ENCODE assay signal across 1 cellular context in genomic region chr5:27472000-27472763, GRCh38.
A peak's percentile ranks its signal among the peaks of the same experiment; 100 is the strongest.
TF ChIP-seq lines count a peak whose summit lies in the region.

No MANE protein-coding gene starts in this region.

TF ChIP-seq in HepG2, 621 proteins besides CTCF, POLR2A, EP300 and RAD21 (continued from another document and continues in another):
- TF ChIP-seq SMAD3 (CRISPR knock-in tag; IDR thresholded peaks at IDR 0.05), result no peak
- TF ChIP-seq RCOR2 (CRISPR knock-in tag; IDR thresholded peaks at IDR 0.05), result peak; percentile 52; the same call in 1 of the 2 replicates
- no peak for TF ChIP-seq ZFP91 (CRISPR knock-in tag; IDR thresholded peaks at IDR 0.05; ENCODE audit: borderline replicate concordance)
- TF ChIP-seq RELA (CRISPR knock-in tag; IDR thresholded peaks at IDR 0.05), result no peak
- TF ChIP-seq KAT2B (IDR thresholded peaks at IDR 0.05; ENCODE audit: borderline replicate concordance, low read depth, low read length), result no peak
- TF ChIP-seq FOXK1 (CRISPR knock-in tag; IDR thresholded peaks at IDR 0.05; ENCODE audit: borderline replicate concordance, low read depth), result peak; percentile 65; the same call in 1 of the 2 replicates
- TF ChIP-seq ZNF441 (CRISPR knock-in tag; IDR thresholded peaks at IDR 0.05; ENCODE audit: borderline replicate concordance), result 0 out of 2 replicates have a peak, but pooled peaks have one; percentile 9
- peak; percentile 46 for TF ChIP-seq ONECUT2 (CRISPR knock-in tag; IDR thresholded peaks at IDR 0.05)
- TF ChIP-seq ZNF264 (CRISPR knock-in tag; IDR thresholded peaks at IDR 0.05), result no peak; the same call in 1 of the 2 replicates
- TF ChIP-seq ZNF513 (CRISPR knock-in tag; conservative IDR thresholded peaks at IDR 0.05), result no peak
- no peak for TF ChIP-seq NR2C2 (CRISPR knock-in tag; IDR thresholded peaks at IDR 0.05; ENCODE audit: borderline replicate concordance)
- peak; percentile 60; the same call in 1 of the 3 replicates for TF ChIP-seq MXI1 (IDR thresholded peaks at IDR 0.05; ENCODE audit: borderline replicate concordance, low read depth, low read length)
- peak; percentile 55 for TF ChIP-seq XRCC5 (optimal IDR thresholded peaks at IDR 0.05; ENCODE audit: low read length)
- TF ChIP-seq MTF1 (CRISPR knock-in tag; IDR thresholded peaks at IDR 0.05), result no peak
- no peak for TF ChIP-seq SATB2 (CRISPR knock-in tag; IDR thresholded peaks at IDR 0.05)
- TF ChIP-seq NFATC3 (CRISPR knock-in tag; IDR thresholded peaks at IDR 0.05), result no peak
- no peak for TF ChIP-seq ZNF652 (CRISPR knock-in tag; IDR thresholded peaks at IDR 0.05; ENCODE audit: borderline replicate concordance, low read depth)
- peak; percentile 82 for TF ChIP-seq PHF5A (CRISPR knock-in tag; IDR thresholded peaks at IDR 0.05; ENCODE audit: low read depth, unreplicated experiment)
- no peak for TF ChIP-seq TCF7 (IDR thresholded peaks at IDR 0.05; ENCODE audit: low read depth)
- no peak for TF ChIP-seq PTBP1 (IDR thresholded peaks at IDR 0.05; ENCODE audit: low read depth, low read length, poor library complexity, severe bottlenecking)
- TF ChIP-seq HNF1A (IDR thresholded peaks at IDR 0.05; ENCODE audit: low read depth), result no peak
- TF ChIP-seq HNF1A (CRISPR knock-in tag; IDR thresholded peaks at IDR 0.05; ENCODE audit: borderline replicate concordance), result no peak
- TF ChIP-seq ZNF550 (CRISPR knock-in tag; IDR thresholded peaks at IDR 0.05; ENCODE audit: borderline replicate concordance), result no peak
- peak; percentile 40; the same call in 1 of the 2 replicates for TF ChIP-seq ZNF749 (CRISPR knock-in tag; IDR thresholded peaks at IDR 0.05; ENCODE audit: borderline replicate concordance)
- no peak for TF ChIP-seq MEIS2 (CRISPR knock-in tag; IDR thresholded peaks at IDR 0.05)
- peak; percentile 13; the same call in 1 of the 2 replicates for TF ChIP-seq ZNF644 (CRISPR knock-in tag; IDR thresholded peaks at IDR 0.05; ENCODE audit: low read depth)
- TF ChIP-seq THRA (CRISPR knock-in tag; IDR thresholded peaks at IDR 0.05; ENCODE audit: borderline replicate concordance), result peak; percentile 22; the same call in 1 of the 2 replicates
- TF ChIP-seq ZNF354B (CRISPR knock-in tag; IDR thresholded peaks at IDR 0.05), result no peak
- TF ChIP-seq ZMYM3 (CRISPR knock-in tag; IDR thresholded peaks at IDR 0.05), result no peak
- no peak for TF ChIP-seq ZFP1 (CRISPR knock-in tag; IDR thresholded peaks at IDR 0.05)
- peak; percentile 87 for TF ChIP-seq SALL1 (CRISPR knock-in tag; IDR thresholded peaks at IDR 0.05)
- peak; percentile 35; the same call in 1 of the 2 replicates for TF ChIP-seq FOXO1 (CRISPR knock-in tag; IDR thresholded peaks at IDR 0.05)
- TF ChIP-seq HNRNPH1 (optimal IDR thresholded peaks at IDR 0.05; ENCODE audit: low read depth, low read length), result no peak
- peak; percentile 79; the same call in 1 of the 2 replicates for TF ChIP-seq ZNF317 (CRISPR knock-in tag; IDR thresholded peaks at IDR 0.05)
- TF ChIP-seq ZNF260 (CRISPR knock-in tag; IDR thresholded peaks at IDR 0.05; ENCODE audit: borderline replicate concordance, low read depth), result no peak
- TF ChIP-seq ZNF512B (CRISPR knock-in tag; IDR thresholded peaks at IDR 0.05; ENCODE audit: borderline replicate concordance), result no peak
- TF ChIP-seq BORCS8-MEF2B (CRISPR knock-in tag; IDR thresholded peaks at IDR 0.05), result no peak
- no peak for TF ChIP-seq SNAPC5 (CRISPR knock-in tag; IDR thresholded peaks at IDR 0.05; ENCODE audit: borderline replicate concordance)
- TF ChIP-seq TBX2 (CRISPR knock-in tag; IDR thresholded peaks at IDR 0.05; ENCODE audit: borderline replicate concordance), result peak; percentile 77
- TF ChIP-seq HIVEP1 (CRISPR knock-in tag; IDR thresholded peaks at IDR 0.05), result no peak
- no peak for TF ChIP-seq ESRRA (CRISPR knock-in tag; IDR thresholded peaks at IDR 0.05; ENCODE audit: low read depth)
- TF ChIP-seq RERE (CRISPR knock-in tag; IDR thresholded peaks at IDR 0.05; ENCODE audit: low read depth), result peak; percentile 40; the same call in 1 of the 2 replicates
- TF ChIP-seq KAT7 (CRISPR knock-in tag; IDR thresholded peaks at IDR 0.05; ENCODE audit: borderline replicate concordance), result peak; percentile 57
- peak; percentile 37; the same call in 1 of the 2 replicates for TF ChIP-seq HOXA5 (CRISPR knock-in tag; IDR thresholded peaks at IDR 0.05)
- TF ChIP-seq MEF2D (CRISPR knock-in tag; IDR thresholded peaks at IDR 0.05), result peak; percentile 17; the same call in 1 of the 2 replicates
- TF ChIP-seq HOMEZ (CRISPR knock-in tag; IDR thresholded peaks at IDR 0.05; ENCODE audit: low read depth), result peak; percentile 92; the same call in 1 of the 2 replicates
